Comparison of ENCODE assay signal across 20 cellular contexts in genomic region chr3:66644549-66644948, GRCh38.
A peak's percentile ranks its signal among the peaks of the same experiment; 100 is the strongest.
DNase-seq lines count a peak whose midpoint lies in the region; ATAC-seq, FAIRE-seq and TF ChIP-seq lines count a peak whose summit lies in the region.
"Had no signal": no experiment of that assay in that cellular context is flagged by ENCODE, and none has a peak within 500 bp of the region (broad histone marks: within the 10 kb centered on the region; RNA-seq: fewer than 3 reads in every experiment).

No MANE protein-coding gene starts in this region.

- no peak for DNase-seq in GM12891 (ENCODE audit: insufficient read length, low spot score)
- DNase-seq in NOMO-1 treated with dmso at 0.1 percent for 144 hours (lab: John Stamatoyannopoulos, UW; ENCODE audit: unreplicated experiment), result peak; percentile 90
- no peak for DNase-seq in GM12878 (ENCODE audit: low read depth, low spot score)
- DNase-seq in neural crest cell (ENCODE audit: low read depth, low spot score), result no peak
- no peak for DNase-seq in amniotic stem cell (lab: John Stamatoyannopoulos, UW)
- no peak for DNase-seq in SW480 (ENCODE audit: low spot score)
- DNase-seq: Calu3; CD4-positive, alpha-beta memory T cell; DMS53; GM23248; NCI-H1436; NCI-H2029; NCI-H2171 treated with DMSO at 0.1 percent for 48 hours; NCI-H510A treated with DMSO at 0.1 percent for 48 hours; NCI-H82; SHP77 treated with DMSO at 0.1 percent for 48 hours had no signal

- H3K9me3 Mint-ChIP-seq in neural crest cell, result peaks cover 9% of the 10 kb centered on the region

- no peak for ATAC-seq in GM12878
- no peak for ATAC-seq in HG02938 (IDR thresholded peaks at IDR 0.05; ENCODE audit: unreplicated experiment)
- no peak for ATAC-seq in GM19463 (IDR thresholded peaks at IDR 0.05; ENCODE audit: unreplicated experiment)
- ATAC-seq: HCT116 had no signal

- TF ChIP-seq CTCF in GM12878 (IDR thresholded peaks at IDR 0.05 in 2 of 3, conservative IDR thresholded peaks at IDR 0.05 in 1 of 3; ENCODE audit: control insufficient read depth in 2 of 3, extremely low read depth in 1 of 3, insufficient read depth in 1 of 3, low read depth in 3 of 3, low read length in 3 of 3) (no peak), neural crest cell (conservative IDR thresholded peaks at IDR 0.05) (no peak)

- no peaks in the 10 kb centered on the region for H3K4me1 ChIP-seq in GM12878 (ENCODE audit: control insufficient read depth, insufficient read depth, low read length)

- H2AFZ ChIP-seq in GM12878 (ENCODE audit: control insufficient read depth, low read depth, low read length), result no peak overlapping the region
- H2AFZ ChIP-seq: GM23248 had no signal

- SMC1A ChIA-PET in GM12878 (lab: Charles Lee; ENCODE audit: uncharacterized antibody, unreplicated experiment), result no interaction called here

- no TSS peak for BruUV-seq in GM12878 (replicated peaks; lab: Mats Ljungman, UMichigan)

- no peak for TF ChIP-seq EP300 in GM12878 (IDR thresholded peaks at IDR 0.05; ENCODE audit: borderline replicate concordance in 1 of 2, control insufficient read depth in 1 of 2, low read depth in 2 of 2, low read length in 2 of 2)

- RAD21 ChIA-PET in GM12878 (lab: Charles Lee; ENCODE audit: unreplicated experiment), result no interaction called here

- no peak overlapping the region for H3K4me3 ChIP-seq in GM12878
- H3K4me3 ChIP-seq: GM23248 had no signal

- no peak for TF ChIP-seq RAD21 in GM12878 (IDR thresholded peaks at IDR 0.05; ENCODE audit: insufficient read depth, low read depth, low read length)

- POLR2A ChIA-PET in GM12878 (lab: Charles Lee), result no interaction called here

- no peaks in the 10 kb centered on the region; the same call in 2 of the 3 replicates for H3K9me3 ChIP-seq in GM12878 (replicated peaks; ENCODE audit: control insufficient read depth, insufficient read depth, low read length)

- CTCF ChIA-PET in GM12878 (lab: Yijun Ruan, JAX), result no interaction called here

- peaks cover 45% of the 10 kb centered on the region for H3K4me1 Mint-ChIP-seq in neural crest cell
- H3K4me1 Mint-ChIP-seq: CD4-positive, alpha-beta memory T cell had no signal

- H4K20me1 ChIP-seq in GM12878 (ENCODE audit: control insufficient read depth, insufficient read depth), result no peaks in the 10 kb centered on the region

- no peaks in the 10 kb centered on the region for H3K79me2 ChIP-seq in GM12878 (ENCODE audit: control insufficient read depth, insufficient read depth, low read length)

- no peaks in the 10 kb centered on the region; a peak in 1 of 4 replicates for H3K27me3 ChIP-seq in GM12878 (replicated peaks in 1 of 2; ENCODE audit: control insufficient read depth in 2 of 2, insufficient read depth in 2 of 2, low read length in 1 of 2)

- H3K36me3 ChIP-seq in GM12878 (ENCODE audit: control insufficient read depth in 2 of 2, insufficient read depth in 2 of 2, low read length in 1 of 2), result no peaks in the 10 kb centered on the region

- H3K36me3 Mint-ChIP-seq in neural crest cell (ENCODE audit: low read depth), result peaks cover 18% of the 10 kb centered on the region
- H3K36me3 Mint-ChIP-seq: CD4-positive, alpha-beta memory T cell had no signal

- in situ Hi-C loops in GM12878 (cut with MboI), result no loop called here

- H3K27ac Mint-ChIP-seq in neural crest cell (ENCODE audit: unreplicated experiment), result peak overlapping the region; percentile 43
- H3K27ac Mint-ChIP-seq: CD4-positive, alpha-beta memory T cell had no signal

- H3K27me3 Mint-ChIP-seq in neural crest cell (ENCODE audit: low read depth), result no peaks in the 10 kb centered on the region

- no peak overlapping the region for H3K4me2 ChIP-seq in GM12878 (ENCODE audit: control insufficient read depth, insufficient read depth)

- TF ChIP-seq POLR2A in GM12891 (IDR thresholded peaks at IDR 0.05; ENCODE audit: low read depth, low read length) (no peak), GM12878 (IDR thresholded peaks at IDR 0.05; ENCODE audit: low read depth, low read length) (no peak)

- H3K9ac ChIP-seq in GM12878 (ENCODE audit: control insufficient read depth, insufficient read depth, low read length), result no peak overlapping the region
- H3K9ac ChIP-seq: GM23248 had no signal

- intact Hi-C loops in GM12878 (cut with micrococcal nuclease; ENCODE audit: unreplicated experiment), result no loop called here

- FAIRE-seq in GM12891 (lab: Jason Lieb, UNC) (no peak), GM12878 (lab: Jason Lieb, UNC) (no peak)
- FAIRE-seq: RCC 7860 had no signal

- no peak overlapping the region for H3K4me3 Mint-ChIP-seq in neural crest cell
- H3K4me3 Mint-ChIP-seq: CD4-positive, alpha-beta memory T cell had no signal

- no peak overlapping the region for H3K27ac ChIP-seq in GM12878 (ENCODE audit: control insufficient read depth, insufficient read depth)
- H3K27ac ChIP-seq: GM23248 had no signal

TF ChIP-seq in GM12891, 5 proteins besides CTCF, POLR2A, EP300 and RAD21:
- no peak for TF ChIP-seq PAX5 (IDR thresholded peaks at IDR 0.05; ENCODE audit: insufficient read depth, low read length, severe bottlenecking)
- TF ChIP-seq SPI1 (IDR thresholded peaks at IDR 0.05; ENCODE audit: low read depth, low read length), result peak; percentile 18; the same call in 1 of the 2 replicates

TF ChIP-seq in GM12878, 131 proteins besides CTCF, POLR2A, EP300 and RAD21:
- TF ChIP-seq SPI1 (IDR thresholded peaks at IDR 0.05; ENCODE audit: borderline replicate concordance, insufficient read depth, low read depth, low read length) (peak; percentile 20; the same call in 1 of the 2 replicates), ZNF274 (IDR thresholded peaks at IDR 0.05; ENCODE audit: insufficient read depth, insufficient read length) (no peak)
